In genomic region chr7:134870781-134871180, GRCh38 we compare ENCODE assay signal across 25 cellular contexts.
"Had no signal": no experiment of that assay in that cellular context is flagged by ENCODE, and none has a peak within 500 bp of the region (broad histone marks: within the 10 kb centered on the region; RNA-seq: fewer than 3 reads in every experiment).

No MANE protein-coding gene starts in this region.

- H3K4me3 ChIP-seq: dorsolateral prefrontal cortex, heart right ventricle, neural progenitor cell, pancreas, testis, upper lobe of right lung had no signal

- DNase-seq: activated CD4-positive, alpha-beta T cell treated with anti-CD3 and anti-CD28 coated beads for 1 hour; activated CD4-positive, alpha-beta T cell treated with anti-CD3 and anti-CD28 coated beads, Interleukin-2, amount 50 U/mL, for 1 hour; activated CD8-positive, alpha-beta T cell treated with anti-CD3 and anti-CD28 coated beads, Interleukin-2, amount 10 ng/mL, durations not matched to agents 7 days and 5 days; activated gamma-delta T cell; activated naive CD4-positive, alpha-beta T cell treated with anti-CD3 and anti-CD28 coated beads, Interleukin-2, amount 50 U/mL, for 16 hours; aorta; central memory CD4-positive, alpha-beta T cell; dorsolateral prefrontal cortex; heart right ventricle; mammary epithelial cell; naive thymus-derived CD8-positive, alpha-beta T cell; pancreas; right cardiac atrium; stimulated activated CD4-positive, alpha-beta T cell treated with anti-CD3 and anti-CD28 coated beads, Interleukin-2, amount 100 ng/mL, for 48 hours; stimulated activated CD8-positive, alpha-beta memory T cell treated with anti-CD3 and anti-CD28 coated beads, Interleukin-4, amount 100 ng/mL, for 48 hours; stimulated activated naive B cell treated with anti-CD40 and anti-IgM and Interleukin-4, amounts not matched to agents 10 μg/mL and 1 μg/mL and 100 μg/mL, for 72 hours; T-helper 9 cell; testis; upper lobe of right lung had no signal

- H3K9me3 ChIP-seq: heart right ventricle, pancreas, testis, upper lobe of right lung had no signal

- H3K4me1 ChIP-seq: testis had no signal

- H3K27ac ChIP-seq: dorsolateral prefrontal cortex, epithelial cell of prostate, neural progenitor cell, pancreas, testis, upper lobe of right lung had no signal

- H3K9ac ChIP-seq: neural progenitor cell had no signal

- H3K36me3 Mint-ChIP-seq: neural progenitor cell; stimulated activated naive B cell treated with anti-CD40 and anti-IgM and Interleukin-4, amounts not matched to agents 10 μg/mL and 1 μg/mL and 100 μg/mL, for 72 hours had no signal

- ATAC-seq: activated CD8-positive, alpha-beta T cell treated with anti-CD3 and anti-CD28 coated beads, Interleukin-2, amount 10 ng/mL, durations not matched to agents 7 days and 5 days; left lobe of liver; naive thymus-derived CD8-positive, alpha-beta T cell; right cardiac atrium; stimulated activated naive B cell treated with anti-CD40 and anti-IgM and Interleukin-4, amounts not matched to agents 10 μg/mL and 1 μg/mL and 100 μg/mL, for 72 hours; upper lobe of right lung had no signal

- H3K4me2 ChIP-seq: neural progenitor cell had no signal

- H3K4me3 Mint-ChIP-seq: activated CD8-positive, alpha-beta T cell treated with anti-CD3 and anti-CD28 coated beads, Interleukin-2, amount 10 ng/mL, durations not matched to agents 7 days and 5 days; activated T-helper 1 cell treated with anti-CD3 and anti-CD28 coated beads, Interleukin-12 subunit alpha, Interleukin-12 subunit beta, Interleukin-2, Interleukin-4 antibody, amounts not matched to agents 30 ng/mL and 10 ng/mL and 1 ng/mL, durations not matched to agents 14 hours and 24 hours and 36 hours; mesothelial cell of epicardium; naive thymus-derived CD8-positive, alpha-beta T cell; neural progenitor cell; stimulated activated naive B cell treated with anti-CD40 and anti-IgM and Interleukin-4, amounts not matched to agents 10 μg/mL and 1 μg/mL and 100 μg/mL, for 72 hours had no signal

- H3K27me3 ChIP-seq: dorsolateral prefrontal cortex, heart right ventricle, neural progenitor cell, pancreas, testis, upper lobe of right lung had no signal

- H3K36me3 ChIP-seq: neural progenitor cell, pancreas had no signal

- H2AFZ ChIP-seq: neural progenitor cell had no signal

- FAIRE-seq: colon, pancreas had no signal

- H3K27ac Mint-ChIP-seq: activated CD8-positive, alpha-beta T cell treated with anti-CD3 and anti-CD28 coated beads, Interleukin-2, amount 10 ng/mL, durations not matched to agents 7 days and 5 days; activated T-helper 1 cell treated with anti-CD3 and anti-CD28 coated beads, Interleukin-12 subunit alpha, Interleukin-12 subunit beta, Interleukin-2, Interleukin-4 antibody, amounts not matched to agents 30 ng/mL and 10 ng/mL and 1 ng/mL, durations not matched to agents 14 hours and 24 hours and 36 hours; mesothelial cell of epicardium; neural progenitor cell; stimulated activated naive B cell treated with anti-CD40 and anti-IgM and Interleukin-4, amounts not matched to agents 10 μg/mL and 1 μg/mL and 100 μg/mL, for 72 hours had no signal

- H3K9me3 Mint-ChIP-seq: activated T-helper 1 cell treated with anti-CD3 and anti-CD28 coated beads, Interleukin-12 subunit alpha, Interleukin-12 subunit beta, Interleukin-2, Interleukin-4 antibody, amounts not matched to agents 30 ng/mL and 10 ng/mL and 1 ng/mL, durations not matched to agents 14 hours and 24 hours and 36 hours; mesothelial cell of epicardium; naive thymus-derived CD8-positive, alpha-beta T cell; neural progenitor cell; stimulated activated naive B cell treated with anti-CD40 and anti-IgM and Interleukin-4, amounts not matched to agents 10 μg/mL and 1 μg/mL and 100 μg/mL, for 72 hours had no signal
